ENCODE assay signal across 33 cellular contexts in genomic region chr3:127555108-127555507, GRCh38. TPM values are rescaled to one million over a fixed set of nuclear protein-coding genes. Genes with fewer than 3 reads are reported as not detected.
A peak's percentile ranks its signal among the peaks of the same experiment; 100 is the strongest.
DNase-seq lines count a peak whose midpoint lies in the region; ATAC-seq and TF ChIP-seq lines count a peak whose summit lies in the region.
"Had no signal": no experiment of that assay in that cellular context is flagged by ENCODE, and none has a peak within 500 bp of the region (broad histone marks: within the 10 kb centered on the region; RNA-seq: fewer than 3 reads in every experiment).

No MANE protein-coding gene starts in this region.

- H3K36me3 ChIP-seq in SK-N-SH (replicated peaks in 1 of 2; ENCODE audit: control insufficient read depth in 1 of 2, insufficient read depth in 2 of 2, low read length in 1 of 2) (no peaks in the 10 kb centered on the region), HEK293 (ENCODE audit: control insufficient read depth in 2 of 2, insufficient read depth in 1 of 2, low read length in 2 of 2) (no peaks in the 10 kb centered on the region), neural progenitor cell (no peaks in the 10 kb centered on the region)
- H3K36me3 ChIP-seq: BE2C had no signal

- H3K27ac ChIP-seq in SK-N-SH (ENCODE audit: low read depth in 2 of 2, low read length in 1 of 2) (no peak overlapping the region), HEK293 (ENCODE audit: extremely low read depth, low read depth, low read length) (no peak overlapping the region), neural progenitor cell (no peak overlapping the region)
- H3K27ac ChIP-seq: 22Rv1; A549; BLaER1; BLaER1 treated with 17β-estradiol and CSF1 and Interleukin-3, amounts not matched to agents 10 nM and 100 nM; C4-2B had no signal

- TF ChIP-seq CTCF in SK-N-SH (IDR thresholded peaks at IDR 0.05), result no peak
- no peak for TF ChIP-seq CTCF in HEK293 (tag by site-specific recombination; IDR thresholded peaks at IDR 0.05)
- no peak for TF ChIP-seq CTCF in neural progenitor cell (IDR thresholded peaks at IDR 0.05)

- H3K9ac ChIP-seq in SK-N-SH, result no peak overlapping the region
- no peak overlapping the region for H3K9ac ChIP-seq in neural progenitor cell
- H3K9ac ChIP-seq: BLaER1; BLaER1 treated with 17β-estradiol and CSF1 and Interleukin-3, amounts not matched to agents 10 nM and 100 nM had no signal

- ATAC-seq in SK-N-SH treated with all-trans-retinoic acid at 6 μM for 48 hours, result no peak
- ATAC-seq: A549; CD8-positive, alpha-beta T cell had no signal

- WGBS in SK-N-SH (ENCODE audit: low lambda C conversion rate), result 39% methylated on average over 4 of the region's 4 CpGs

- no peak overlapping the region for H3K4me3 ChIP-seq in SK-N-SH (ENCODE audit: low read depth in 2 of 2, low read length in 1 of 2)
- H3K4me3 ChIP-seq in HEK293 (ENCODE audit: low read depth, low read length), result no peak overlapping the region
- no peak overlapping the region for H3K4me3 ChIP-seq in neural progenitor cell
- H3K4me3 ChIP-seq: A549; BLaER1; BLaER1 treated with 17β-estradiol and CSF1 and Interleukin-3, amounts not matched to agents 10 nM and 100 nM had no signal

- H4K20me1 ChIP-seq in SK-N-SH (ENCODE audit: insufficient read depth), result no peaks in the 10 kb centered on the region
- no peaks in the 10 kb centered on the region for H4K20me1 ChIP-seq in neural progenitor cell (ENCODE audit: low read depth)

- H3K27me3 ChIP-seq in SK-N-SH (ENCODE audit: insufficient read depth), result no peaks in the 10 kb centered on the region
- no peaks in the 10 kb centered on the region for H3K27me3 ChIP-seq in neural progenitor cell
- H3K27me3 ChIP-seq: BE2C; BLaER1; BLaER1 treated with 17β-estradiol and CSF1 and Interleukin-3, amounts not matched to agents 10 nM and 100 nM had no signal

- no peaks in the 10 kb centered on the region for H3F3A ChIP-seq in SK-N-SH (replicated peaks; ENCODE audit: insufficient read depth)
- no peaks in the 10 kb centered on the region for H3F3A ChIP-seq in neural progenitor cell (ENCODE audit: low read depth)

- H3K4me2 ChIP-seq in SK-N-SH, result no peak overlapping the region
- no peak overlapping the region for H3K4me2 ChIP-seq in neural progenitor cell
- H3K4me2 ChIP-seq: A549; BLaER1; BLaER1 treated with 17β-estradiol and CSF1 and Interleukin-3, amounts not matched to agents 10 nM and 100 nM had no signal

- H3K27me3 Mint-ChIP-seq in neural progenitor cell (ENCODE audit: insufficient read depth, low read depth), result peaks cover 16% of the 10 kb centered on the region

- H3K79me2 ChIP-seq in SK-N-SH (ENCODE audit: insufficient read depth), result no peaks in the 10 kb centered on the region
- no peaks in the 10 kb centered on the region for H3K79me2 ChIP-seq in neural progenitor cell (ENCODE audit: low read depth)

- peaks cover 2% of the 10 kb centered on the region for H3K9me3 Mint-ChIP-seq in neural progenitor cell

- no peak for TF ChIP-seq RAD21 in SK-N-SH (IDR thresholded peaks at IDR 0.05; ENCODE audit: low read length)

- POLR2A ChIA-PET in SK-N-SH (lab: Yijun Ruan, JAX), result no interaction called here
- POLR2A ChIA-PET in HEK293 (lab: Yijun Ruan, JAX), result no interaction called here

- H3K4me1 Mint-ChIP-seq in neural progenitor cell, result peaks cover 32% of the 10 kb centered on the region
- H3K4me1 Mint-ChIP-seq: B cell had no signal

- no peaks in the 10 kb centered on the region for H3K9me3 ChIP-seq in SK-N-SH
- no peaks in the 10 kb centered on the region for H3K9me3 ChIP-seq in HEK293 (ENCODE audit: control insufficient read depth, insufficient read depth, low read depth, low read length)
- no peaks in the 10 kb centered on the region for H3K9me3 ChIP-seq in neural progenitor cell (ENCODE audit: low read depth)
- H3K9me3 ChIP-seq: A549, BE2C, Caco-2 had no signal

- TF ChIP-seq EP300 in SK-N-SH (IDR thresholded peaks at IDR 0.05; ENCODE audit: borderline replicate concordance in 1 of 2, low read depth in 1 of 2, low read length in 1 of 2), result no peak

- H3K4me1 ChIP-seq in SK-N-SH (ENCODE audit: control insufficient read depth in 1 of 2, insufficient read depth in 2 of 2, low read depth in 1 of 2, low read length in 1 of 2), result peaks cover 0 to 24% of the 10 kb centered on the region in 2 experiments; a peak in 2 of 4 replicates
- no peaks in the 10 kb centered on the region for H3K4me1 ChIP-seq in HEK293 (ENCODE audit: control insufficient read depth, insufficient read depth, low read length)
- peaks cover 8% of the 10 kb centered on the region for H3K4me1 ChIP-seq in neural progenitor cell
- H3K4me1 ChIP-seq: A549 had no signal

- DNase-seq in SK-N-SH, result no peak
- no peak for DNase-seq in neural progenitor cell (ENCODE audit: low spot score)
- no peak for DNase-seq in stimulated activated CD8-positive, alpha-beta memory T cell treated with anti-CD3 and anti-CD28 coated beads, Interleukin-4, amount 100 ng/mL, for 48 hours
- no peak for DNase-seq in NCI-H748 treated with DMSO at 0.1 percent for 48 hours (lab: John Stamatoyannopoulos, UW)
- DNase-seq: 8988T; ACHN; AML-193; BE2C; C1 segment of cervical spinal cord; Caco-2; Calu3; CD4-positive, alpha-beta memory T cell; CD4-positive, alpha-beta T cell; CD4-positive, CD25-positive, alpha-beta regulatory T cell; CD8-positive, alpha-beta memory T cell; CD8-positive, alpha-beta T cell; COR-L47; DMS 273 treated with DMSO at 0.1 percent for 48 hours; DMS153; DMS53; DMS79; DMS79 treated with DMSO at 0.1 percent for 48 hours; DND-41; EL had no signal

- no peaks in the 10 kb centered on the region for H3K36me3 Mint-ChIP-seq in neural progenitor cell

- CTCF ChIA-PET in SK-N-SH (lab: Yijun Ruan, JAX), result interaction anchor here (0.6 to 3.0 kb wide), 4 partner anchors 9 to 1306 kb away, joined by 3 to 12 read pairs (median 5); no protein-coding TSS in a partner anchor
- CTCF ChIA-PET in HEK293 (lab: Yijun Ruan, JAX), result interaction anchor here (0.7 to 0.9 kb wide), 2 partner anchors 11 to 20 kb away, joined by 3 read pairs; no protein-coding TSS in a partner anchor

- H3K4me3 Mint-ChIP-seq in neural progenitor cell, result no peak overlapping the region
- H3K4me3 Mint-ChIP-seq: B cell; CD14-positive monocyte; CD4-positive, alpha-beta memory T cell; CD4-positive, alpha-beta T cell; CD4-positive, CD25-positive, alpha-beta regulatory T cell; CD8-positive, alpha-beta memory T cell; CD8-positive, alpha-beta T cell had no signal

- H2AFZ ChIP-seq in SK-N-SH (ENCODE audit: low read depth) (no peak overlapping the region), neural progenitor cell (replicated peaks) (no peak overlapping the region)

- no peaks in the 10 kb centered on the region for H3K9me2 ChIP-seq in SK-N-SH

- H3K27ac Mint-ChIP-seq in neural progenitor cell, result peak overlapping the region; percentile 86
- H3K27ac Mint-ChIP-seq: B cell; CD14-positive monocyte; CD4-positive, alpha-beta T cell; CD4-positive, CD25-positive, alpha-beta regulatory T cell; CD8-positive, alpha-beta T cell had no signal

TF ChIP-seq in SK-N-SH treated with all-trans-retinoic acid at 6 μM for 48 hours, 23 proteins besides CTCF, POLR2A, EP300 and RAD21:
- TF ChIP-seq ZFP3 (CRISPR knock-in tag; IDR thresholded peaks at IDR 0.05) (0 out of 2 replicates have a peak, but pooled peaks have one; percentile 27), ZNF8 (CRISPR knock-in tag; IDR thresholded peaks at IDR 0.05) (no peak), ARNTL (CRISPR knock-in tag; IDR thresholded peaks at IDR 0.05; ENCODE audit: borderline replicate concordance, low read depth) (no peak)

TF ChIP-seq in SK-N-SH, 30 proteins besides CTCF, POLR2A, EP300 and RAD21 (continues in another document):
- TF ChIP-seq EZH2phosphoT487 (IDR thresholded peaks at IDR 0.05; ENCODE audit: borderline replicate concordance, low read depth) (no peak), GATA2 (CRISPR knock-in tag; IDR thresholded peaks at IDR 0.05) (no peak), MEF2A (IDR thresholded peaks at IDR 0.05; ENCODE audit: borderline replicate concordance, low read depth) (no peak), RFX5 (IDR thresholded peaks at IDR 0.05; ENCODE audit: low read length) (no peak), TAF1 (IDR thresholded peaks at IDR 0.05; ENCODE audit: borderline replicate concordance, low read depth, low read length) (no peak), SMC3 (IDR thresholded peaks at IDR 0.05; ENCODE audit: low read depth, low read length) (no peak), FOXJ3 (CRISPR knock-in tag; IDR thresholded peaks at IDR 0.05) (no peak), ELF1 (IDR thresholded peaks at IDR 0.05) (no peak), MXI1 (IDR thresholded peaks at IDR 0.05; ENCODE audit: low read depth, low read length) (no peak), NRF1 (IDR thresholded peaks at IDR 0.05; ENCODE audit: low read depth, low read length) (no peak), GABPA (IDR thresholded peaks at IDR 0.05; ENCODE audit: low read depth) (no peak), POLR2AphosphoS5 (IDR thresholded peaks at IDR 0.05; ENCODE audit: low read depth, low read length) (no peak), TEAD4 (IDR thresholded peaks at IDR 0.05; ENCODE audit: borderline replicate concordance, insufficient read depth) (no peak)

RNA-seq across cellular contexts. Expression of gene TPRA1, which starts 35.4 kb away (rescaled TPM):
- 26.3 and 31.6 TPM in 2 replicates for polyA plus RNA-seq in SK-N-SH (2012; rRNA removed)
- 11.8 and 18.8 TPM in 2 replicates for polyA plus RNA-seq in SK-N-SH (2012; cell fraction: cytosol; rRNA removed)
- 41.2 and 42.1 TPM in 2 replicates for polyA plus RNA-seq in SK-N-SH (2012; cell fraction: nucleus; rRNA removed)
- total RNA-seq in neural progenitor cell (ENCODE audit: low replicate concordance), result 11.8 and 27.4 TPM in 2 replicates

RNA-seq across cellular contexts. Expression of gene MCM2, which starts 43.1 kb away (rescaled TPM):
- polyA plus RNA-seq in SK-N-SH (2012; rRNA removed), result 39.8 and 56.9 TPM in 2 replicates
- 18.6 and 29.9 TPM in 2 replicates for polyA plus RNA-seq in SK-N-SH (2012; cell fraction: cytosol; rRNA removed)
- 36.3 and 41.6 TPM in 2 replicates for polyA plus RNA-seq in SK-N-SH (2012; cell fraction: nucleus; rRNA removed)
- 104 and 180 TPM in 2 replicates for total RNA-seq in neural progenitor cell (ENCODE audit: low replicate concordance)
